In genomic region chr12:72141381-72141780, GRCh38 we compare ENCODE assay signal across 8 cellular contexts.
DNase-seq lines count a peak whose midpoint lies in the region; ATAC-seq and TF ChIP-seq lines count a peak whose summit lies in the region.

No MANE protein-coding gene starts in this region.

- CTCF ChIA-PET in BJ (lab: Yijun Ruan, JAX): interaction anchor here (1.0 to 1.5 kb wide), 2 partner anchors 22 to 38 kb away, joined by 3 read pairs; no protein-coding TSS in a partner anchor

- H3K27me3 Mint-ChIP-seq in type B pancreatic cell: peaks cover 3% of the 10 kb centered on the region
- H3K27me3 Mint-ChIP-seq in natural killer cell treated with Interleukin-12 subunit alpha and Interleukin-12 subunit beta and Interleukin-15 and Interleukin-18, amount 100 ng/mL, for 72 hours: no peaks in the 10 kb centered on the region
- H3K27me3 Mint-ChIP-seq in activated T-cell treated with anti-CD3 and anti-CD28 coated beads, Interleukin-2, amount 50 U/mL, for 4 hours (ENCODE audit: low read depth): no peaks in the 10 kb centered on the region

- H3K4me3 Mint-ChIP-seq in type B pancreatic cell: no peak overlapping the region
- no peak overlapping the region for H3K4me3 Mint-ChIP-seq in natural killer cell treated with Interleukin-12 subunit alpha and Interleukin-12 subunit beta and Interleukin-15 and Interleukin-18, amount 100 ng/mL, for 72 hours
- H3K4me3 Mint-ChIP-seq in activated T-cell treated with anti-CD3 and anti-CD28 coated beads, Interleukin-2, amount 50 U/mL, for 4 hours: no peak overlapping the region

- no peak overlapping the region for H3K4me3 ChIP-seq in BJ (ENCODE audit: low read depth, low read length)

- no peak overlapping the region for H3K27ac Mint-ChIP-seq in type B pancreatic cell
- H3K27ac Mint-ChIP-seq in natural killer cell treated with Interleukin-12 subunit alpha and Interleukin-12 subunit beta and Interleukin-15 and Interleukin-18, amount 100 ng/mL, for 72 hours: no peak overlapping the region

- no peaks in the 10 kb centered on the region for H3K36me3 ChIP-seq in BJ (ENCODE audit: control insufficient read depth, insufficient read depth, low read length)

- ATAC-seq in GM19043 (IDR thresholded peaks at IDR 0.05; ENCODE audit: low read depth, unreplicated experiment): peak; percentile 96
- peak; percentile 81 for ATAC-seq in HG03064 (IDR thresholded peaks at IDR 0.05; ENCODE audit: low read depth, unreplicated experiment)
- ATAC-seq in natural killer cell treated with Interleukin-12 subunit alpha and Interleukin-12 subunit beta and Interleukin-15 and Interleukin-18, amount 100 ng/mL, for 72 hours: no peak
- no peak for ATAC-seq in activated T-cell treated with anti-CD3 and anti-CD28 coated beads, Interleukin-2, amount 50 U/mL, for 4 hours

- no peaks in the 10 kb centered on the region for H3K36me3 Mint-ChIP-seq in type B pancreatic cell
- H3K36me3 Mint-ChIP-seq in natural killer cell treated with Interleukin-12 subunit alpha and Interleukin-12 subunit beta and Interleukin-15 and Interleukin-18, amount 100 ng/mL, for 72 hours: no peaks in the 10 kb centered on the region
- H3K36me3 Mint-ChIP-seq in activated T-cell treated with anti-CD3 and anti-CD28 coated beads, Interleukin-2, amount 50 U/mL, for 4 hours (ENCODE audit: insufficient read depth): no peaks in the 10 kb centered on the region

- no peaks in the 10 kb centered on the region for H3K4me1 Mint-ChIP-seq in type B pancreatic cell (ENCODE audit: unreplicated experiment)
- no peaks in the 10 kb centered on the region for H3K4me1 Mint-ChIP-seq in natural killer cell treated with Interleukin-12 subunit alpha and Interleukin-12 subunit beta and Interleukin-15 and Interleukin-18, amount 100 ng/mL, for 72 hours (ENCODE audit: low read depth in 2 of 2)
- H3K4me1 Mint-ChIP-seq in activated T-cell treated with anti-CD3 and anti-CD28 coated beads, Interleukin-2, amount 50 U/mL, for 4 hours (ENCODE audit: low read depth): no peaks in the 10 kb centered on the region

- no peaks in the 10 kb centered on the region for H3K27me3 ChIP-seq in BJ (ENCODE audit: control insufficient read depth, insufficient read depth, low read length)

- POLR2A ChIA-PET in BJ (lab: Charles Lee): no interaction called here

- TF ChIP-seq CTCF in BJ (IDR thresholded peaks at IDR 0.05; ENCODE audit: insufficient read depth, low read depth, low read length) (peak; percentile 34; the same call in 1 of the 2 replicates), type B pancreatic cell (conservative IDR thresholded peaks at IDR 0.05) (peak; percentile 62)

- DNase-seq in BJ (ENCODE audit: low read depth) (no peak), OCI-M1 (lab: John Stamatoyannopoulos, UW) (peak; percentile 91), type B pancreatic cell (ENCODE audit: extremely low spot score, unreplicated experiment) (no peak), Ammon's horn (ENCODE audit: low spot score) (no peak)
- no peak for DNase-seq in natural killer cell treated with Interleukin-12 subunit alpha and Interleukin-12 subunit beta and Interleukin-15 and Interleukin-18, amount 100 ng/mL, for 72 hours (ENCODE audit: low spot score)
- DNase-seq in activated T-cell treated with anti-CD3 and anti-CD28 coated beads, Interleukin-2, amount 50 U/mL, for 4 hours: no peak

- no peaks in the 10 kb centered on the region for H3K9me3 Mint-ChIP-seq in type B pancreatic cell
- peaks cover 8% of the 10 kb centered on the region for H3K9me3 Mint-ChIP-seq in natural killer cell treated with Interleukin-12 subunit alpha and Interleukin-12 subunit beta and Interleukin-15 and Interleukin-18, amount 100 ng/mL, for 72 hours
- H3K9me3 Mint-ChIP-seq in activated T-cell treated with anti-CD3 and anti-CD28 coated beads, Interleukin-2, amount 50 U/mL, for 4 hours: no peaks in the 10 kb centered on the region

Comparison
In these comparisons a context has a peak if more than half of its experiments do, and no peak if none do; other contexts are left out.
1. ATAC-seq: peak in GM19043 (single experiment) and HG03064 (single experiment); none in natural killer cell treated with Interleukin-12 subunit alpha and Interleukin-12 subunit beta and Interleukin-15 and Interleukin-18, amount 100 ng/mL, for 72 hours (0 of 2) and activated T-cell treated with anti-CD3 and anti-CD28 coated beads, Interleukin-2, amount 50 U/mL, for 4 hours (0 of 2).